In the genomic region with DNA sequence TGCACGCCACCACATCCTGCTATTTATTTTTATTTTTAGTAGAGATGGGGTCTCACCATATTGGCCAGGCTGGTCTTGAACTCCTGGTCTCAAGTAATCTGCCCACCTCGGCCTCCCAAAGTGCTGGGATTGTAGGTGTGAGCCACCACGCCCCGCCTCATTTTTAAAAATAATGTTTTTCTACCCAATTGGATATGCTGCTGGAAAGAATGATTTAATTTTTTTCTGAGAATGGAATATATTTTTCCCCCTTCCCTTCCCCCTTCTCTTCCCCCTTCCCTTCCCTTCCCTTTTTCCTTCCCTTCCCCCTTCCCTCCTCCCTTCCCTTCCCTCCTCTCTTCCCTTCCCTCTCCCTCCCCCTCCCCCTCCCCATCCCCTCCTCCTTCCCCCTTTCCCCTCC, we compare ENCODE assay signal across 35 cellular contexts.
"Had no signal": no experiment of that assay in that cellular context is flagged by ENCODE, and none has a peak within 500 bp of the region (broad histone marks: within the 10 kb centered on the region; RNA-seq: fewer than 3 reads in every experiment).

No MANE protein-coding gene starts in this region.

- H3K27me3 ChIP-seq: MG63 had no signal

- H3K36me3 ChIP-seq: MG63 had no signal

- H3K4me3 ChIP-seq: MG63 had no signal

- DNase-seq: Karpas-422, Kasumi-1, MG63, MM.1S, MV-4-11, NCI-H1048, NCI-H1092, NCI-H1092 treated with DMSO at 0.1 percent for 48 hours, NCI-H1105, NCI-H1105 treated with DMSO at 0.1 percent for 48 hours, NCI-H1417, NCI-H1417 treated with DMSO at 0.1 percent for 48 hours, NCI-H1436, NCI-H1436 treated with DMSO at 0.1 percent for 48 hours, NCI-H146, NCI-H1694, NCI-H1694 treated with DMSO at 0.1 percent for 48 hours, NCI-H187, NCI-H187 treated with DMSO at 0.1 percent for 48 hours, NCI-H1930, NCI-H2029, NCI-H2029 treated with DMSO at 0.1 percent for 48 hours, NCI-H2081, NCI-H2081 treated with DMSO at 0.1 percent for 48 hours, NCI-H2107, NCI-H2171, NCI-H2171 treated with DMSO at 0.1 percent for 48 hours, NCI-H2227 treated with DMSO at 0.1 percent for 48 hours, NCI-H226, NCI-H345, NCI-H446, NCI-H446 treated with DMSO at 0.1 percent for 48 hours, NCI-H510A, NCI-H510A treated with DMSO at 0.1 percent for 48 hours, NCI-H524 had no signal
